1 cellular context compared by ENCODE assay signal in genomic region chr14:24343795-24344660, GRCh38.
TF ChIP-seq lines count a peak whose summit lies in the region.

No MANE protein-coding gene starts in this region.

TF ChIP-seq in HepG2, 621 proteins besides CTCF, POLR2A, EP300 and RAD21 (continued from another document and continues in another):
- TF ChIP-seq ZBTB44 (CRISPR knock-in tag; IDR thresholded peaks at IDR 0.05) (no peak), HMGXB3 (CRISPR knock-in tag; IDR thresholded peaks at IDR 0.05; ENCODE audit: borderline replicate concordance) (peak; percentile 63), ZNF510 (CRISPR knock-in tag; IDR thresholded peaks at IDR 0.05; ENCODE audit: low read depth) (no peak), XBP1 (CRISPR knock-in tag; IDR thresholded peaks at IDR 0.05) (no peak), MYPOP (CRISPR knock-in tag; IDR thresholded peaks at IDR 0.05) (no peak), KLF11 (CRISPR knock-in tag; IDR thresholded peaks at IDR 0.05) (no peak), ZNF704 (CRISPR knock-in tag; IDR thresholded peaks at IDR 0.05; ENCODE audit: borderline replicate concordance) (no peak), SMARCC2 (IDR thresholded peaks at IDR 0.05) (no peak), ATF6 (CRISPR knock-in tag; conservative IDR thresholded peaks at IDR 0.05) (no peak), EHMT2 (IDR thresholded peaks at IDR 0.05; ENCODE audit: borderline replicate concordance, low read depth, low read length) (no peak), ZNF441 (CRISPR knock-in tag; IDR thresholded peaks at IDR 0.05; ENCODE audit: borderline replicate concordance) (0 out of 2 replicates have a peak, but pooled peaks have one; percentile 56), ZNF772 (CRISPR knock-in tag; IDR thresholded peaks at IDR 0.05) (no peak), FOXK2 (IDR thresholded peaks at IDR 0.05) (no peak), GPBP1L1 (CRISPR knock-in tag; IDR thresholded peaks at IDR 0.05) (no peak), HNF1A (IDR thresholded peaks at IDR 0.05; ENCODE audit: low read depth) (peak; percentile 4; the same call in 1 of the 2 replicates), HNF1A (CRISPR knock-in tag; IDR thresholded peaks at IDR 0.05; ENCODE audit: borderline replicate concordance) (no peak), MIER3 (CRISPR knock-in tag; IDR thresholded peaks at IDR 0.05; ENCODE audit: borderline replicate concordance) (peak; percentile 74; the same call in 1 of the 2 replicates), ZNF839 (CRISPR knock-in tag; IDR thresholded peaks at IDR 0.05; ENCODE audit: borderline replicate concordance) (no peak), KDM1A (CRISPR knock-in tag; IDR thresholded peaks at IDR 0.05) (no peak), ZNF180 (CRISPR knock-in tag; IDR thresholded peaks at IDR 0.05; ENCODE audit: borderline replicate concordance, low read depth) (no peak), ZNF720 (CRISPR knock-in tag; IDR thresholded peaks at IDR 0.05) (no peak), SP2 (CRISPR knock-in tag; IDR thresholded peaks at IDR 0.05) (no peak), ZNF326 (CRISPR knock-in tag; IDR thresholded peaks at IDR 0.05; ENCODE audit: borderline replicate concordance) (no peak), SMAD9 (CRISPR knock-in tag; IDR thresholded peaks at IDR 0.05) (no peak), NAIF1 (CRISPR knock-in tag; IDR thresholded peaks at IDR 0.05; ENCODE audit: borderline replicate concordance) (no peak), ZNF891 (CRISPR knock-in tag; IDR thresholded peaks at IDR 0.05) (no peak), TARDBP (CRISPR knock-in tag; IDR thresholded peaks at IDR 0.05) (no peak), ZNF430 (CRISPR knock-in tag; IDR thresholded peaks at IDR 0.05) (0 out of 2 replicates have a peak, but pooled peaks have one; percentile 23), PRDM15 (CRISPR knock-in tag; IDR thresholded peaks at IDR 0.05) (no peak), SALL1 (CRISPR knock-in tag; IDR thresholded peaks at IDR 0.05) (peak; percentile 56; the same call in 1 of the 2 replicates), ASH2L (IDR thresholded peaks at IDR 0.05; ENCODE audit: insufficient read length, low read depth, low read length) (no peak), FIP1L1 (IDR thresholded peaks at IDR 0.05; ENCODE audit: borderline replicate concordance, insufficient read depth, low read depth, low read length) (no peak), NFE2L2 (IDR thresholded peaks at IDR 0.05; ENCODE audit: low read length) (no peak), HDAC6 (IDR thresholded peaks at IDR 0.05; ENCODE audit: low read depth, low read length) (no peak), ZNF543 (CRISPR knock-in tag; IDR thresholded peaks at IDR 0.05) (no peak), MAF1 (CRISPR knock-in tag; IDR thresholded peaks at IDR 0.05; ENCODE audit: borderline replicate concordance) (no peak), AGO2 (optimal IDR thresholded peaks at IDR 0.05; ENCODE audit: low read depth, low read length) (no peak), ZNF747 (CRISPR knock-in tag; IDR thresholded peaks at IDR 0.05; ENCODE audit: borderline replicate concordance) (no peak), PAWR (CRISPR knock-in tag; IDR thresholded peaks at IDR 0.05; ENCODE audit: borderline replicate concordance) (0 out of 2 replicates have a peak, but pooled peaks have one; percentile 45), ZNF547 (CRISPR knock-in tag; IDR thresholded peaks at IDR 0.05) (no peak), HOMEZ (CRISPR knock-in tag; IDR thresholded peaks at IDR 0.05; ENCODE audit: low read depth) (0 out of 2 replicates have a peak, but pooled peaks have one; percentile 58), NR2F2 (IDR thresholded peaks at IDR 0.05; ENCODE audit: borderline replicate concordance, low read depth) (no peak)
